ENCODE assay signal across 1 cellular context in the genomic region with DNA sequence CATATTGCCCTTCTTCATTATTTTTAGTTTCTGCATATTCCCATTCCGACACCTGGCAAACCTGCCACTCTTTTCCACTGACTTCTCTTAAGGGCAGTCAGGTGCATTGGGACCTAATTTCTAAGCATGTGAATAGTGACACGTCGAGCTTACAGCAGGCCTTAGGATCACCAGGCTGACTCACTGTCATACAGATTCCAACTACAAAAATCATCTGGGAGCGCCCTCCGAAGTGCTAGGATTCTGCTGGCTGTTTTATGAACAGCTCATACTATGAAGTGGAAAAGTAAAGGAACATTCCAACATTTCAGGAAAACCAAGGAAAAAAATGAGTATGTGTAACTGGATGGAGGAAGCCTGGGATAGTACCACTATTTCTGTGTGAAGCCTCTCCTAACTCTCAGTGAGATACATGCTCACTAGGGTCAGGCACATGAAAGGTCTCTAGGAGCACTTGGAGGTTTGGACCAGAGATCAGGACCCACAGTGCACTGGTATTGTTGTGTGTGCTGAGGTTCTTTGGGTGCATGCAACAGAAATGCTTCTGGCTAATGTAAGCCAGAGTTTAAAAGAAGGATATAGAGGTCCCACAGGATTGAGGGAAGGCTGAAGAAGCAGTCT.
TF ChIP-seq lines count a peak whose summit lies in the region.

No MANE protein-coding gene starts in this region.

TF ChIP-seq in H1, 55 proteins besides CTCF, POLR2A, EP300 and RAD21:
- TF ChIP-seq RNF2 (IDR thresholded peaks at IDR 0.05; ENCODE audit: borderline replicate concordance, low read depth, low read length, missing control alignments, poor library complexity, severe bottlenecking) (no peak), KDM1A (IDR thresholded peaks at IDR 0.05; ENCODE audit: borderline replicate concordance, low read length) (no peak), POLR2AphosphoS5 (IDR thresholded peaks at IDR 0.05; ENCODE audit: low read depth, low read length) (no peak), EZH2 (IDR thresholded peaks at IDR 0.05; ENCODE audit: low read depth, low read length, severe bottlenecking) (no peak), CHD2 (IDR thresholded peaks at IDR 0.05; ENCODE audit: low read length) (no peak), HDAC6 (IDR thresholded peaks at IDR 0.05; ENCODE audit: low read depth, low read length) (no peak), MAFK (IDR thresholded peaks at IDR 0.05; ENCODE audit: low read depth, low read length) (no peak), SP4 (IDR thresholded peaks at IDR 0.05; ENCODE audit: low read length) (no peak), EGR1 (IDR thresholded peaks at IDR 0.05; ENCODE audit: borderline replicate concordance, low read depth, low read length) (no peak), RBBP5 (IDR thresholded peaks at IDR 0.05; ENCODE audit: borderline replicate concordance, low read depth, low read length) (no peak), TBP (IDR thresholded peaks at IDR 0.05; ENCODE audit: low read depth, low read length) (no peak), SRF (IDR thresholded peaks at IDR 0.05; ENCODE audit: low read depth, low read length) (no peak), SAP30 (IDR thresholded peaks at IDR 0.05; ENCODE audit: insufficient read depth, insufficient replicate concordance, low read length) (no peak), SP2 (IDR thresholded peaks at IDR 0.05; ENCODE audit: low read length) (no peak), KDM5A (IDR thresholded peaks at IDR 0.05; ENCODE audit: low read length) (no peak), ZNF274 (IDR thresholded peaks at IDR 0.05; ENCODE audit: borderline replicate concordance, extremely low read depth, low read length) (no peak), NANOG (IDR thresholded peaks at IDR 0.05; ENCODE audit: insufficient read depth, low read depth, low read length, poor library complexity, severe bottlenecking) (no peak)
- TF ChIP-seq, protein P1, sequence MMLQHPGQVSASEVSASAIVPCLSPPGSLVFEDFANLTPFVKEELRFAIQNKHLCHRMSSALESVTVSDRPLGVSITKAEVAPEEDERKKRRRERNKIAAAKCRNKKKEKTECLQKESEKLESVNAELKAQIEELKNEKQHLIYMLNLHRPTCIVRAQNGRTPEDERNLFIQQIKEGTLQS (IDR thresholded peaks at IDR 0.05; ENCODE audit: insufficient read depth, low read depth, low read length) = no peak
- TF ChIP-seq, protein P2, sequence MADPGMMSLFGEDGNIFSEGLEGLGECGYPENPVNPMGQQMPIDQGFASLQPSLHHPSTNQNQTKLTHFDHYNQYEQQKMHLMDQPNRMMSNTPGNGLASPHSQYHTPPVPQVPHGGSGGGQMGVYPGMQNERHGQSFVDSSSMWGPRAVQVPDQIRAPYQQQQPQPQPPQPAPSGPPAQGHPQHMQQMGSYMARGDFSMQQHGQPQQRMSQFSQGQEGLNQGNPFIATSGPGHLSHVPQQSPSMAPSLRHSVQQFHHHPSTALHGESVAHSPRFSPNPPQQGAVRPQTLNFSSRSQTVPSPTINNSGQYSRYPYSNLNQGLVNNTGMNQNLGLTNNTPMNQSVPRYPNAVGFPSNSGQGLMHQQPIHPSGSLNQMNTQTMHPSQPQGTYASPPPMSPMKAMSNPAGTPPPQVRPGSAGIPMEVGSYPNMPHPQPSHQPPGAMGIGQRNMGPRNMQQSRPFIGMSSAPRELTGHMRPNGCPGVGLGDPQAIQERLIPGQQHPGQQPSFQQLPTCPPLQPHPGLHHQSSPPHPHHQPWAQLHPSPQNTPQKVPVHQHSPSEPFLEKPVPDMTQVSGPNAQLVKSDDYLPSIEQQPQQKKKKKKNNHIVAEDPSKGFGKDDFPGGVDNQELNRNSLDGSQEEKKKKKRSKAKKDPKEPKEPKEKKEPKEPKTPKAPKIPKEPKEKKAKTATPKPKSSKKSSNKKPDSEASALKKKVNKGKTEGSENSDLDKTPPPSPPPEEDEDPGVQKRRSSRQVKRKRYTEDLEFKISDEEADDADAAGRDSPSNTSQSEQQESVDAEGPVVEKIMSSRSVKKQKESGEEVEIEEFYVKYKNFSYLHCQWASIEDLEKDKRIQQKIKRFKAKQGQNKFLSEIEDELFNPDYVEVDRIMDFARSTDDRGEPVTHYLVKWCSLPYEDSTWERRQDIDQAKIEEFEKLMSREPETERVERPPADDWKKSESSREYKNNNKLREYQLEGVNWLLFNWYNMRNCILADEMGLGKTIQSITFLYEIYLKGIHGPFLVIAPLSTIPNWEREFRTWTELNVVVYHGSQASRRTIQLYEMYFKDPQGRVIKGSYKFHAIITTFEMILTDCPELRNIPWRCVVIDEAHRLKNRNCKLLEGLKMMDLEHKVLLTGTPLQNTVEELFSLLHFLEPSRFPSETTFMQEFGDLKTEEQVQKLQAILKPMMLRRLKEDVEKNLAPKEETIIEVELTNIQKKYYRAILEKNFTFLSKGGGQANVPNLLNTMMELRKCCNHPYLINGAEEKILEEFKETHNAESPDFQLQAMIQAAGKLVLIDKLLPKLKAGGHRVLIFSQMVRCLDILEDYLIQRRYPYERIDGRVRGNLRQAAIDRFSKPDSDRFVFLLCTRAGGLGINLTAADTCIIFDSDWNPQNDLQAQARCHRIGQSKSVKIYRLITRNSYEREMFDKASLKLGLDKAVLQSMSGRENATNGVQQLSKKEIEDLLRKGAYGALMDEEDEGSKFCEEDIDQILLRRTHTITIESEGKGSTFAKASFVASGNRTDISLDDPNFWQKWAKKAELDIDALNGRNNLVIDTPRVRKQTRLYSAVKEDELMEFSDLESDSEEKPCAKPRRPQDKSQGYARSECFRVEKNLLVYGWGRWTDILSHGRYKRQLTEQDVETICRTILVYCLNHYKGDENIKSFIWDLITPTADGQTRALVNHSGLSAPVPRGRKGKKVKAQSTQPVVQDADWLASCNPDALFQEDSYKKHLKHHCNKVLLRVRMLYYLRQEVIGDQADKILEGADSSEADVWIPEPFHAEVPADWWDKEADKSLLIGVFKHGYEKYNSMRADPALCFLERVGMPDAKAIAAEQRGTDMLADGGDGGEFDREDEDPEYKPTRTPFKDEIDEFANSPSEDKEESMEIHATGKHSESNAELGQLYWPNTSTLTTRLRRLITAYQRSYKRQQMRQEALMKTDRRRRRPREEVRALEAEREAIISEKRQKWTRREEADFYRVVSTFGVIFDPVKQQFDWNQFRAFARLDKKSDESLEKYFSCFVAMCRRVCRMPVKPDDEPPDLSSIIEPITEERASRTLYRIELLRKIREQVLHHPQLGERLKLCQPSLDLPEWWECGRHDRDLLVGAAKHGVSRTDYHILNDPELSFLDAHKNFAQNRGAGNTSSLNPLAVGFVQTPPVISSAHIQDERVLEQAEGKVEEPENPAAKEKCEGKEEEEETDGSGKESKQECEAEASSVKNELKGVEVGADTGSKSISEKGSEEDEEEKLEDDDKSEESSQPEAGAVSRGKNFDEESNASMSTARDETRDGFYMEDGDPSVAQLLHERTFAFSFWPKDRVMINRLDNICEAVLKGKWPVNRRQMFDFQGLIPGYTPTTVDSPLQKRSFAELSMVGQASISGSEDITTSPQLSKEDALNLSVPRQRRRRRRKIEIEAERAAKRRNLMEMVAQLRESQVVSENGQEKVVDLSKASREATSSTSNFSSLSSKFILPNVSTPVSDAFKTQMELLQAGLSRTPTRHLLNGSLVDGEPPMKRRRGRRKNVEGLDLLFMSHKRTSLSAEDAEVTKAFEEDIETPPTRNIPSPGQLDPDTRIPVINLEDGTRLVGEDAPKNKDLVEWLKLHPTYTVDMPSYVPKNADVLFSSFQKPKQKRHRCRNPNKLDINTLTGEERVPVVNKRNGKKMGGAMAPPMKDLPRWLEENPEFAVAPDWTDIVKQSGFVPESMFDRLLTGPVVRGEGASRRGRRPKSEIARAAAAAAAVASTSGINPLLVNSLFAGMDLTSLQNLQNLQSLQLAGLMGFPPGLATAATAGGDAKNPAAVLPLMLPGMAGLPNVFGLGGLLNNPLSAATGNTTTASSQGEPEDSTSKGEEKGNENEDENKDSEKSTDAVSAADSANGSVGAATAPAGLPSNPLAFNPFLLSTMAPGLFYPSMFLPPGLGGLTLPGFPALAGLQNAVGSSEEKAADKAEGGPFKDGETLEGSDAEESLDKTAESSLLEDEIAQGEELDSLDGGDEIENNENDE (IDR thresholded peaks at IDR 0.05; ENCODE audit: insufficient replicate concordance, low read length) = no peak
